17 cellular contexts compared by ENCODE assay signal in genomic region chr12:12665194-12665593, GRCh38.
"Had no signal": no experiment of that assay in that cellular context is flagged by ENCODE, and none has a peak within 500 bp of the region (broad histone marks: within the 10 kb centered on the region; RNA-seq: fewer than 3 reads in every experiment).

No MANE protein-coding gene starts in this region.

- H3K9me3 ChIP-seq: neutrophil had no signal

- ATAC-seq: activated CD4-positive, CD25-positive, alpha-beta regulatory T cell treated with anti-CD3 and anti-CD28 coated beads, Interleukin-2, amount 50 U/mL, for 24 hours; activated CD8-positive, alpha-beta memory T cell treated with anti-CD3 and anti-CD28 coated beads, Interleukin-2, amount 10 ng/mL, durations not matched to agents 7 days and 5 days; activated T-cell treated with anti-CD3 and anti-CD28 coated beads, Interleukin-2, amount 50 U/mL, for 4 hours; right cardiac atrium; stimulated activated memory B cell treated with anti-CD40 and anti-IgM and Interleukin-4, amounts not matched to agents 10 μg/mL and 1 μg/mL and 100 μg/mL, for 72 hours had no signal

- H3K36me3 Mint-ChIP-seq: activated naive CD8-positive, alpha-beta T cell treated with anti-CD3 and anti-CD28 coated beads for 36 hours; mesothelial cell of epicardium; stimulated activated memory B cell treated with anti-CD40 and anti-IgM and Interleukin-4, amounts not matched to agents 10 μg/mL and 1 μg/mL and 100 μg/mL, for 72 hours; type B pancreatic cell had no signal

- H3K4me3 Mint-ChIP-seq: activated CD8-positive, alpha-beta memory T cell treated with anti-CD3 and anti-CD28 coated beads, Interleukin-2, amount 10 ng/mL, durations not matched to agents 7 days and 5 days; activated naive CD8-positive, alpha-beta T cell treated with anti-CD3 and anti-CD28 coated beads for 36 hours; activated T-cell treated with anti-CD3 and anti-CD28 coated beads, Interleukin-2, amount 50 U/mL, for 4 hours; mesothelial cell of epicardium; stimulated activated memory B cell treated with anti-CD40 and anti-IgM and Interleukin-4, amounts not matched to agents 10 μg/mL and 1 μg/mL and 100 μg/mL, for 72 hours; T-helper 2 cell treated with Interferon-gamma antibody and Interleukin-4, amounts not matched to agents 5 μg/mL and 100 μg/mL, for 36 hours; type B pancreatic cell had no signal

- DNase-seq: activated CD4-positive, alpha-beta T cell treated with anti-CD3 and anti-CD28 coated beads, Interleukin-2, amount 50 U/mL, for 4 hours; activated CD8-positive, alpha-beta memory T cell treated with anti-CD3 and anti-CD28 coated beads, Interleukin-2, amount 10 ng/mL, durations not matched to agents 7 days and 5 days; activated effector memory CD4-positive, alpha-beta T cell treated with anti-CD3 and anti-CD28 coated beads, Interleukin-2, amount 50 U/mL, for 16 hours; activated naive CD8-positive, alpha-beta T cell treated with anti-CD3 and anti-CD28 coated beads for 36 hours; activated T-cell treated with anti-CD3 and anti-CD28 coated beads, Interleukin-2, amount 50 U/mL, for 4 hours; cerebellar nuclear complex; foreskin melanocyte; head of caudate nucleus; right cardiac atrium; small intestine; substantia nigra had no signal

- H3K27me3 Mint-ChIP-seq: activated CD8-positive, alpha-beta memory T cell treated with anti-CD3 and anti-CD28 coated beads, Interleukin-2, amount 10 ng/mL, durations not matched to agents 7 days and 5 days; activated naive CD8-positive, alpha-beta T cell treated with anti-CD3 and anti-CD28 coated beads for 36 hours; stimulated activated memory B cell treated with anti-CD40 and anti-IgM and Interleukin-4, amounts not matched to agents 10 μg/mL and 1 μg/mL and 100 μg/mL, for 72 hours; type B pancreatic cell had no signal

- H3K27ac Mint-ChIP-seq: activated CD8-positive, alpha-beta memory T cell treated with anti-CD3 and anti-CD28 coated beads, Interleukin-2, amount 10 ng/mL, durations not matched to agents 7 days and 5 days; activated naive CD8-positive, alpha-beta T cell treated with anti-CD3 and anti-CD28 coated beads for 36 hours; mesothelial cell of epicardium; stimulated activated memory B cell treated with anti-CD40 and anti-IgM and Interleukin-4, amounts not matched to agents 10 μg/mL and 1 μg/mL and 100 μg/mL, for 72 hours; T-helper 2 cell treated with Interferon-gamma antibody and Interleukin-4, amounts not matched to agents 5 μg/mL and 100 μg/mL, for 36 hours; type B pancreatic cell had no signal

- H3K27me3 ChIP-seq: neutrophil had no signal

- H3K9me3 Mint-ChIP-seq: activated naive CD8-positive, alpha-beta T cell treated with anti-CD3 and anti-CD28 coated beads for 36 hours; activated T-cell treated with anti-CD3 and anti-CD28 coated beads, Interleukin-2, amount 50 U/mL, for 4 hours; mesothelial cell of epicardium; stimulated activated memory B cell treated with anti-CD40 and anti-IgM and Interleukin-4, amounts not matched to agents 10 μg/mL and 1 μg/mL and 100 μg/mL, for 72 hours; T-helper 2 cell treated with Interferon-gamma antibody and Interleukin-4, amounts not matched to agents 5 μg/mL and 100 μg/mL, for 36 hours; type B pancreatic cell had no signal

- H3K36me3 ChIP-seq: neutrophil had no signal

- H3K27ac ChIP-seq: neutrophil had no signal

- H3K4me1 Mint-ChIP-seq: activated CD8-positive, alpha-beta memory T cell treated with anti-CD3 and anti-CD28 coated beads, Interleukin-2, amount 10 ng/mL, durations not matched to agents 7 days and 5 days; activated naive CD8-positive, alpha-beta T cell treated with anti-CD3 and anti-CD28 coated beads for 36 hours had no signal
